ENCODE assay signal across 2 cellular contexts in the genomic region with DNA sequence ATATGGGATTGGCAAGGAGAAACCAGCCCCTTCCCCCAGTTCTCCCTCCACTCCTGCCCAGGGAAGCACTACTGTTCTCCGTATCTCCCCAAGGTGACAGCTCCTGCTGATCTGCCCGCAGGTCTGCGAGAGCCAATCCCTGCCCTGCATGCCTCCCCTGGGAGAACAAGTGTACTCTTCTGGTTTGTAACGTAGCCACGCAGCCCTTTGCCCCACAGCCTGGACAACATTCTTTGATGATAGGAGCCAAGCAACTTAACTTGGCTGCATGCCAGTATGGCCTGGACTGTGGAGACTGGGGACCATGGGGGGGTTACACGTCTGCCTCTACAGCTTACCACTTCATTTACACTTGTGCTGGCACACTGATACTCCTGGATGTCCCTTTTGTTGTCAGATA.
TF ChIP-seq lines count a peak whose summit lies in the region.

No MANE protein-coding gene starts in this region.

TF ChIP-seq in SK-N-SH, 30 proteins besides CTCF, POLR2A, EP300 and RAD21 (continued from another document):
- no peak for TF ChIP-seq SMC3 (IDR thresholded peaks at IDR 0.05; ENCODE audit: low read depth, low read length)
TF ChIP-seq in SK-N-SH: peak in this region for 1.

TF ChIP-seq in SK-N-SH treated with all-trans-retinoic acid at 6 μM for 48 hours, 23 proteins besides CTCF, POLR2A, EP300 and RAD21 (continued from another document):
- TF ChIP-seq CSRNP3 (CRISPR knock-in tag; IDR thresholded peaks at IDR 0.05) (no peak), ZNF8 (CRISPR knock-in tag; IDR thresholded peaks at IDR 0.05) (no peak), PATZ1 (CRISPR knock-in tag; IDR thresholded peaks at IDR 0.05; ENCODE audit: borderline replicate concordance) (no peak)
- TF ChIP-seq, protein P1, sequence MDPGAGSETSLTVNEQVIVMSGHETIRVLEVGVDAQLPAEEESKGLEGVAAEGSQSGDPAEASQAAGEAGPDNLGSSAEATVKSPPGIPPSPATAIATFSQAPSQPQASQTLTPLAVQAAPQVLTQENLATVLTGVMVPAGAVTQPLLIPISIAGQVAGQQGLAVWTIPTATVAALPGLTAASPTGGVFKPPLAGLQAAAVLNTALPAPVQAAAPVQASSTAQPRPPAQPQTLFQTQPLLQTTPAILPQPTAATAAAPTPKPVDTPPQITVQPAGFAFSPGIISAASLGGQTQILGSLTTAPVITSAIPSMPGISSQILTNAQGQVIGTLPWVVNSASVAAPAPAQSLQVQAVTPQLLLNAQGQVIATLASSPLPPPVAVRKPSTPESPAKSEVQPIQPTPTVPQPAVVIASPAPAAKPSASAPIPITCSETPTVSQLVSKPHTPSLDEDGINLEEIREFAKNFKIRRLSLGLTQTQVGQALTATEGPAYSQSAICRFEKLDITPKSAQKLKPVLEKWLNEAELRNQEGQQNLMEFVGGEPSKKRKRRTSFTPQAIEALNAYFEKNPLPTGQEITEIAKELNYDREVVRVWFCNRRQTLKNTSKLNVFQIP (CRISPR knock-in tag; IDR thresholded peaks at IDR 0.05; ENCODE audit: borderline replicate concordance, low read depth): no peak
